1 cellular context compared by ENCODE assay signal in the genomic region with DNA sequence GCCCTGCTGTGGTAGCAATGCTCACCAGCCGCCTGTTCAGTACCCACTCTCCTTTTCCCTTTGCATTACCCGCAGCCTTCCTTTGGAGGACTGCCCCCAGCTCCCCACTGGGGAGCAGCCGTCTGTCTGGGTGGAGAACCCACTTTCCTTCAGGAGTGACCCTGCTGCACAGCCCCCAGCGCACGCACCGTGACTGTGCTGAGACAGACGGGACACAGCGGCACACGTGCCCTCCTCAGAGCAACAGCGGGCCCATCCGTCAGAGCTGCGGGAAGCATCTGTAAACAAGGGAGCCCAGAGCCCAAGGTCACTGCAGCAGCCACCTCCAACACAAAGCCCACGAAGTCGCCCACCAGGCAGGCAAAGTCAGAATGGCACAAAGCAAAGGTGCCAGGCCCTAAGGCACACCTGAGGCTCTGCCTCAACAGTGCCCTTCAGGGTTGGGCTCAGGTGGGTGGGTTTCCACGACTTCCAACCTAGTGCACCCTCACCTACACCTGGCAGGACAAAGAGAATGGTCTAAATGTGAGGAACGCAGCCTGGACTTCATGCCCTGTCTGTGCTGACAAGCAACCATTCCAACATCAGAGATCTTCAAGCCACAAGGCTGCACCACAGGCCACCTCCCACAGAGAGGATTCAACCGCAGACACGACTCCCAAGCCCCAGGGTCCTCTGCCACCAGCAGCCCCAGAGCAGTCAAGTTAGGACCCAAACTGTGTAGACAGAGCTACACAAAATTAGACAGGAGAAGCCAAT.
TF ChIP-seq lines count a peak whose summit lies in the region.

No MANE protein-coding gene starts in this region.

TF ChIP-seq in HepG2, 621 proteins besides CTCF, POLR2A, EP300 and RAD21 (continued from another document and continues in another):
- TF ChIP-seq HNF1A (IDR thresholded peaks at IDR 0.05; ENCODE audit: low read depth) (no peak), HNF1A (CRISPR knock-in tag; IDR thresholded peaks at IDR 0.05; ENCODE audit: borderline replicate concordance) (peak; percentile 46; the same call in 1 of the 2 replicates), MYPOP (CRISPR knock-in tag; IDR thresholded peaks at IDR 0.05) (peak; percentile 65; the same call in 1 of the 2 replicates), NKX3-1 (CRISPR knock-in tag; IDR thresholded peaks at IDR 0.05) (peak; percentile 33; the same call in 1 of the 2 replicates), ZNF691 (CRISPR knock-in tag; IDR thresholded peaks at IDR 0.05; ENCODE audit: borderline replicate concordance, low read depth) (peak; percentile 74; the same call in 1 of the 2 replicates), ZNF800 (CRISPR knock-in tag; IDR thresholded peaks at IDR 0.05) (no peak), ZNF850 (CRISPR knock-in tag; conservative IDR thresholded peaks at IDR 0.05) (no peak), ZNF333 (CRISPR knock-in tag; IDR thresholded peaks at IDR 0.05; ENCODE audit: borderline replicate concordance) (no peak), ZNF430 (CRISPR knock-in tag; IDR thresholded peaks at IDR 0.05) (no peak), ZBTB20 (CRISPR knock-in tag; IDR thresholded peaks at IDR 0.05; ENCODE audit: borderline replicate concordance, low read depth) (peak; percentile 72; the same call in 1 of the 2 replicates), POGK (CRISPR knock-in tag; conservative IDR thresholded peaks at IDR 0.05) (no peak; the same call in 1 of the 2 replicates), CC2D1A (CRISPR knock-in tag; IDR thresholded peaks at IDR 0.05) (no peak), ZNF614 (CRISPR knock-in tag; IDR thresholded peaks at IDR 0.05; ENCODE audit: borderline replicate concordance) (peak; percentile 51; the same call in 1 of the 2 replicates), ZNF451 (CRISPR knock-in tag; IDR thresholded peaks at IDR 0.05) (peak; percentile 94), REPIN1 (CRISPR knock-in tag; IDR thresholded peaks at IDR 0.05; ENCODE audit: borderline replicate concordance, low read depth) (no peak), ZNF629 (CRISPR knock-in tag; conservative IDR thresholded peaks at IDR 0.05) (no peak; the same call in 1 of the 2 replicates), ZNF589 (CRISPR knock-in tag; conservative IDR thresholded peaks at IDR 0.05) (no peak), ZNF747 (CRISPR knock-in tag; IDR thresholded peaks at IDR 0.05; ENCODE audit: borderline replicate concordance) (peak; percentile 75; the same call in 1 of the 2 replicates), ZNF136 (CRISPR knock-in tag; IDR thresholded peaks at IDR 0.05; ENCODE audit: low read depth) (no peak; the same call in 1 of the 2 replicates), ZBTB39 (CRISPR knock-in tag; IDR thresholded peaks at IDR 0.05) (0 out of 2 replicates have a peak, but pooled peaks have one; percentile 40), ZNF282 (IDR thresholded peaks at IDR 0.05; ENCODE audit: partially characterized antibody) (no peak)
- TF ChIP-seq, protein P1, sequence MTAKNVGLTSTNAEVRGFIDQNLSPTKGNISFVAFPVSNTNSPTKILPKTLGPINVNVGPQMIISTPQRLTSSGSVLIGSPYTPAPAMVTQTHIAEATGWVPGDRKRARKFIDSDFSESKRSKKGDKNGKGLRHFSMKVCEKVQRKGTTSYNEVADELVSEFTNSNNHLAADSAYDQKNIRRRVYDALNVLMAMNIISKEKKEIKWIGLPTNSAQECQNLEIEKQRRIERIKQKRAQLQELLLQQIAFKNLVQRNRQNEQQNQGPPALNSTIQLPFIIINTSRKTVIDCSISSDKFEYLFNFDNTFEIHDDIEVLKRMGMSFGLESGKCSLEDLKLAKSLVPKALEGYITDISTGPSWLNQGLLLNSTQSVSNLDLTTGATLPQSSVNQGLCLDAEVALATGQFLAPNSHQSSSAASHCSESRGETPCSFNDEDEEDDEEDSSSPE (CRISPR knock-in tag; IDR thresholded peaks at IDR 0.05): peak; percentile 38; the same call in 1 of the 2 replicates
- TF ChIP-seq, protein P2, sequence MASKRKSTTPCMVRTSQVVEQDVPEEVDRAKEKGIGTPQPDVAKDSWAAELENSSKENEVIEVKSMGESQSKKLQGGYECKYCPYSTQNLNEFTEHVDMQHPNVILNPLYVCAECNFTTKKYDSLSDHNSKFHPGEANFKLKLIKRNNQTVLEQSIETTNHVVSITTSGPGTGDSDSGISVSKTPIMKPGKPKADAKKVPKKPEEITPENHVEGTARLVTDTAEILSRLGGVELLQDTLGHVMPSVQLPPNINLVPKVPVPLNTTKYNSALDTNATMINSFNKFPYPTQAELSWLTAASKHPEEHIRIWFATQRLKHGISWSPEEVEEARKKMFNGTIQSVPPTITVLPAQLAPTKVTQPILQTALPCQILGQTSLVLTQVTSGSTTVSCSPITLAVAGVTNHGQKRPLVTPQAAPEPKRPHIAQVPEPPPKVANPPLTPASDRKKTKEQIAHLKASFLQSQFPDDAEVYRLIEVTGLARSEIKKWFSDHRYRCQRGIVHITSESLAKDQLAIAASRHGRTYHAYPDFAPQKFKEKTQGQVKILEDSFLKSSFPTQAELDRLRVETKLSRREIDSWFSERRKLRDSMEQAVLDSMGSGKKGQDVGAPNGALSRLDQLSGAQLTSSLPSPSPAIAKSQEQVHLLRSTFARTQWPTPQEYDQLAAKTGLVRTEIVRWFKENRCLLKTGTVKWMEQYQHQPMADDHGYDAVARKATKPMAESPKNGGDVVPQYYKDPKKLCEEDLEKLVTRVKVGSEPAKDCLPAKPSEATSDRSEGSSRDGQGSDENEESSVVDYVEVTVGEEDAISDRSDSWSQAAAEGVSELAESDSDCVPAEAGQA (IDR thresholded peaks at IDR 0.05; ENCODE audit: low read depth): 0 out of 2 replicates have a peak, but pooled peaks have one; percentile 30
- TF ChIP-seq, protein P2 (CRISPR knock-in tag; IDR thresholded peaks at IDR 0.05; ENCODE audit: borderline replicate concordance): no peak
- TF ChIP-seq, protein P3, sequence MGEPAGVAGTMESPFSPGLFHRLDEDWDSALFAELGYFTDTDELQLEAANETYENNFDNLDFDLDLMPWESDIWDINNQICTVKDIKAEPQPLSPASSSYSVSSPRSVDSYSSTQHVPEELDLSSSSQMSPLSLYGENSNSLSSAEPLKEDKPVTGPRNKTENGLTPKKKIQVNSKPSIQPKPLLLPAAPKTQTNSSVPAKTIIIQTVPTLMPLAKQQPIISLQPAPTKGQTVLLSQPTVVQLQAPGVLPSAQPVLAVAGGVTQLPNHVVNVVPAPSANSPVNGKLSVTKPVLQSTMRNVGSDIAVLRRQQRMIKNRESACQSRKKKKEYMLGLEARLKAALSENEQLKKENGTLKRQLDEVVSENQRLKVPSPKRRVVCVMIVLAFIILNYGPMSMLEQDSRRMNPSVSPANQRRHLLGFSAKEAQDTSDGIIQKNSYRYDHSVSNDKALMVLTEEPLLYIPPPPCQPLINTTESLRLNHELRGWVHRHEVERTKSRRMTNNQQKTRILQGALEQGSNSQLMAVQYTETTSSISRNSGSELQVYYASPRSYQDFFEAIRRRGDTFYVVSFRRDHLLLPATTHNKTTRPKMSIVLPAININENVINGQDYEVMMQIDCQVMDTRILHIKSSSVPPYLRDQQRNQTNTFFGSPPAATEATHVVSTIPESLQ (CRISPR knock-in tag; conservative IDR thresholded peaks at IDR 0.05): no peak
